ENCODE assay signal across 1 cellular context in the genomic region with DNA sequence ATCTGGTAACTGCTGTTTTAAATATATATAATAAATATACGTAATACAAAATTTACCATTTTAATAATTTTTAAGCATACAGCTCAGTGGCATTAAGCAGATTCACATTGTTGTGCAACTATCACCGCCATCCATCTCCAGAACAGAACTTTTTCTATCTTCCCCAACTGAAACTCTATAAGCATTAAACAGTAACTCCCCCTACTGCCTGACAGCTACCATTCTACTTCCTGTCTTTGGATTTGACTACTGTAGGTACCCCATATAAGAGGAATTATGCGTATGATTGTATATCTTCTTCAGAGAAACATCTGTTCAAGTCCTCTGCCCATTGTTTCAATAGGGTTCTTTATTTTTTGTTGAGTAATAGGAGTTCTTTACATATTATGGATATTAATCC.
TF ChIP-seq lines count a peak whose summit lies in the region.

No MANE protein-coding gene starts in this region.

TF ChIP-seq in GM12878, 131 proteins besides CTCF, POLR2A, EP300 and RAD21:
- TF ChIP-seq TAF1 (IDR thresholded peaks at IDR 0.05; ENCODE audit: borderline replicate concordance, low read depth, low read length) (no peak), HDAC6 (IDR thresholded peaks at IDR 0.05; ENCODE audit: unreplicated experiment) (no peak), CHD4 (IDR thresholded peaks at IDR 0.05) (no peak), JUNB (IDR thresholded peaks at IDR 0.05) (no peak), ZNF207 (IDR thresholded peaks at IDR 0.05; ENCODE audit: borderline replicate concordance) (no peak), MTA3 (IDR thresholded peaks at IDR 0.05; ENCODE audit: borderline replicate concordance, low read length) (no peak), ZNF384 (IDR thresholded peaks at IDR 0.05; ENCODE audit: borderline replicate concordance, low read depth, low read length) (no peak), NFXL1 (IDR thresholded peaks at IDR 0.05; ENCODE audit: borderline replicate concordance) (no peak), WRNIP1 (IDR thresholded peaks at IDR 0.05; ENCODE audit: borderline replicate concordance, low read depth, low read length) (no peak), BHLHE40 (IDR thresholded peaks at IDR 0.05; ENCODE audit: borderline replicate concordance in 1 of 2, low read depth in 2 of 2, low read length in 1 of 2) (no peak), SMAD1 (IDR thresholded peaks at IDR 0.05; ENCODE audit: low read depth, partially characterized antibody) (no peak), BACH1 (IDR thresholded peaks at IDR 0.05; ENCODE audit: borderline replicate concordance) (no peak), EED (IDR thresholded peaks at IDR 0.05; ENCODE audit: low read depth) (no peak), MYC (IDR thresholded peaks at IDR 0.05; ENCODE audit: insufficient read depth, insufficient read length, insufficient replicate concordance, low read length, severe bottlenecking) (no peak), GATAD2B (conservative IDR thresholded peaks at IDR 0.05; ENCODE audit: low read depth) (no peak), PAX8 (IDR thresholded peaks at IDR 0.05) (no peak)
- TF ChIP-seq, protein P1, sequence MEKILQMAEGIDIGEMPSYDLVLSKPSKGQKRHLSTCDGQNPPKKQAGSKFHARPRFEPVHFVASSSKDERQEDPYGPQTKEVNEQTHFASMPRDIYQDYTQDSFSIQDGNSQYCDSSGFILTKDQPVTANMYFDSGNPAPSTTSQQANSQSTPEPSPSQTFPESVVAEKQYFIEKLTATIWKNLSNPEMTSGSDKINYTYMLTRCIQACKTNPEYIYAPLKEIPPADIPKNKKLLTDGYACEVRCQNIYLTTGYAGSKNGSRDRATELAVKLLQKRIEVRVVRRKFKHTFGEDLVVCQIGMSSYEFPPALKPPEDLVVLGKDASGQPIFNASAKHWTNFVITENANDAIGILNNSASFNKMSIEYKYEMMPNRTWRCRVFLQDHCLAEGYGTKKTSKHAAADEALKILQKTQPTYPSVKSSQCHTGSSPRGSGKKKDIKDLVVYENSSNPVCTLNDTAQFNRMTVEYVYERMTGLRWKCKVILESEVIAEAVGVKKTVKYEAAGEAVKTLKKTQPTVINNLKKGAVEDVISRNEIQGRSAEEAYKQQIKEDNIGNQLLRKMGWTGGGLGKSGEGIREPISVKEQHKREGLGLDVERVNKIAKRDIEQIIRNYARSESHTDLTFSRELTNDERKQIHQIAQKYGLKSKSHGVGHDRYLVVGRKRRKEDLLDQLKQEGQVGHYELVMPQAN (conservative IDR thresholded peaks at IDR 0.05), result no peak
- TF ChIP-seq, protein P2, sequence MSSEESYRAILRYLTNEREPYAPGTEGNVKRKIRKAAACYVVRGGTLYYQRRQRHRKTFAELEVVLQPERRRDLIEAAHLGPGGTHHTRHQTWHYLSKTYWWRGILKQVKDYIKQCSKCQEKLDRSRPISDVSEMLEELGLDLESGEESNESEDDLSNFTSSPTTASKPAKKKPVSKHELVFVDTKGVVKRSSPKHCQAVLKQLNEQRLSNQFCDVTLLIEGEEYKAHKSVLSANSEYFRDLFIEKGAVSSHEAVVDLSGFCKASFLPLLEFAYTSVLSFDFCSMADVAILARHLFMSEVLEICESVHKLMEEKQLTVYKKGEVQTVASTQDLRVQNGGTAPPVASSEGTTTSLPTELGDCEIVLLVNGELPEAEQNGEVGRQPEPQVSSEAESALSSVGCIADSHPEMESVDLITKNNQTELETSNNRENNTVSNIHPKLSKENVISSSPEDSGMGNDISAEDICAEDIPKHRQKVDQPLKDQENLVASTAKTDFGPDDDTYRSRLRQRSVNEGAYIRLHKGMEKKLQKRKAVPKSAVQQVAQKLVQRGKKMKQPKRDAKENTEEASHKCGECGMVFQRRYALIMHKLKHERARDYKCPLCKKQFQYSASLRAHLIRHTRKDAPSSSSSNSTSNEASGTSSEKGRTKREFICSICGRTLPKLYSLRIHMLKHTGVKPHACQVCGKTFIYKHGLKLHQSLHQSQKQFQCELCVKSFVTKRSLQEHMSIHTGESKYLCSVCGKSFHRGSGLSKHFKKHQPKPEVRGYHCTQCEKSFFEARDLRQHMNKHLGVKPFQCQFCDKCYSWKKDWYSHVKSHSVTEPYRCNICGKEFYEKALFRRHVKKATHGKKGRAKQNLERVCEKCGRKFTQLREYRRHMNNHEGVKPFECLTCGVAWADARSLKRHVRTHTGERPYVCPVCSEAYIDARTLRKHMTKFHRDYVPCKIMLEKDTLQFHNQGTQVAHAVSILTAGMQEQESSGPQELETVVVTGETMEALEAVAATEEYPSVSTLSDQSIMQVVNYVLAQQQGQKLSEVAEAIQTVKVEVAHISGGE (CRISPR knock-in tag; IDR thresholded peaks at IDR 0.05), result no peak
